In genomic region chr11:46860218-46860617, GRCh38 we compare ENCODE assay signal across 35 cellular contexts. TPM values are rescaled to one million over a fixed set of nuclear protein-coding genes. Genes with fewer than 3 reads are reported as not detected.
"Had no signal": no experiment of that assay in that cellular context is flagged by ENCODE, and none has a peak within 500 bp of the region (broad histone marks: within the 10 kb centered on the region; RNA-seq: fewer than 3 reads in every experiment).

No MANE protein-coding gene starts in this region.

- DNase-seq: activated B cell treated with CpG ODN at 0.5 μM for 24 hours; activated CD4-positive, alpha-beta memory T cell treated with anti-CD3 and anti-CD28 coated beads for 36 hours; activated CD4-positive, alpha-beta T cell treated with anti-CD3 and anti-CD28 coated beads for 4 hours; activated CD4-positive, alpha-beta T cell treated with anti-CD3 and anti-CD28 coated beads, Interleukin-2, amount 10 ng/mL, durations not matched to agents 24 days and 14 days; activated CD4-positive, alpha-beta T cell treated with anti-CD3 and anti-CD28 coated beads, Interleukin-2, amount 50 U/mL, for 1 hour; activated CD4-positive, alpha-beta T cell treated with anti-CD3 and anti-CD28 coated beads, Interleukin-2, amount 50 U/mL, for 4 hours; activated CD4-positive, CD25-positive, alpha-beta regulatory T cell treated with anti-CD3 and anti-CD28 coated beads, Interleukin-2, amount 50 U/mL, for 72 hours; activated CD8-positive, alpha-beta memory T cell treated with anti-CD3 and anti-CD28 coated beads, Interleukin-2, amount 50 U/mL, for 4 hours; activated CD8-positive, alpha-beta T cell treated with anti-CD3 and anti-CD28 coated beads for 36 hours; activated effector memory CD4-positive, alpha-beta T cell treated with anti-CD3 and anti-CD28 coated beads, Interleukin-2, amount 50 U/mL, for 16 hours; activated gamma-delta T cell treated with Interleukin-2 at 50 U/mL for 16 hours; activated naive CD4-positive, alpha-beta T cell; activated naive CD4-positive, alpha-beta T cell treated with anti-CD3 and anti-CD28 coated beads for 36 hours; activated naive CD4-positive, alpha-beta T cell treated with anti-CD3 and anti-CD28 coated beads, Interleukin-2, amount 50 U/mL, for 16 hours; activated naive CD8-positive, alpha-beta T cell treated with anti-CD3 and anti-CD28 coated beads for 36 hours; activated T-cell treated with anti-CD3 and anti-CD28 coated beads for 4 hours; activated T-cell treated with anti-CD3 and anti-CD28 coated beads, Interleukin-2, amount 50 U/mL, for 1 hour; activated T-cell treated with anti-CD3 and anti-CD28 coated beads, Interleukin-2, amount 50 U/mL, for 4 hours; activated T-cell treated with anti-CD3 and anti-CD28 coated beads, Interleukin-2, amount 50 U/mL, for 72 hours; adrenal gland; amniotic stem cell; aorta; body of pancreas; brain microvascular endothelial cell; central memory CD4-positive, alpha-beta T cell; T-cell; T-helper 2 cell; T-helper 9 cell had no signal

- H3K4me3 ChIP-seq: adrenal gland, body of pancreas, breast epithelium had no signal

- H3K27me3 Mint-ChIP-seq: activated B cell treated with CpG ODN at 0.5 μM for 24 hours; activated CD4-positive, alpha-beta memory T cell treated with anti-CD3 and anti-CD28 coated beads for 36 hours; activated naive CD8-positive, alpha-beta T cell treated with anti-CD3 and anti-CD28 coated beads for 36 hours had no signal

- H3K9me3 ChIP-seq: adrenal gland, body of pancreas, breast epithelium had no signal

- H3K36me3 ChIP-seq: adrenal gland, brain microvascular endothelial cell had no signal

- H3K4me1 ChIP-seq: body of pancreas, breast epithelium had no signal

- H3K27me3 ChIP-seq: adrenal gland, body of pancreas, brain microvascular endothelial cell, breast epithelium had no signal

- H3K27ac ChIP-seq: adrenal gland, body of pancreas, brain microvascular endothelial cell, breast epithelium, VCaP had no signal

- H3K4me1 Mint-ChIP-seq: activated B cell treated with CpG ODN at 0.5 μM for 24 hours; activated CD4-positive, alpha-beta T cell treated with anti-CD3 and anti-CD28 coated beads, Interleukin-2, amount 10 ng/mL, durations not matched to agents 24 days and 14 days; activated naive CD8-positive, alpha-beta T cell treated with anti-CD3 and anti-CD28 coated beads for 36 hours; activated T-helper 17 cell treated with anti-CD3 and anti-CD28 coated beads, Interleukin-2, amount 50 U/mL, for 72 hours; T-cell had no signal

- H3K4me3 Mint-ChIP-seq: activated B cell treated with CpG ODN at 0.5 μM for 24 hours; activated CD4-positive, alpha-beta memory T cell treated with anti-CD3 and anti-CD28 coated beads for 36 hours; activated CD4-positive, alpha-beta T cell treated with anti-CD3 and anti-CD28 coated beads, Interleukin-2, amount 10 ng/mL, durations not matched to agents 24 days and 14 days; activated CD8-positive, alpha-beta T cell treated with anti-CD3 and anti-CD28 coated beads for 36 hours; activated naive CD4-positive, alpha-beta T cell treated with anti-CD3 and anti-CD28 coated beads for 36 hours; activated naive CD8-positive, alpha-beta T cell treated with anti-CD3 and anti-CD28 coated beads for 36 hours; activated T-cell treated with anti-CD3 and anti-CD28 coated beads, Interleukin-2, amount 50 U/mL, for 4 hours; activated T-cell treated with anti-CD3 and anti-CD28 coated beads, Interleukin-2, amount 50 U/mL, for 72 hours; activated T-helper 1 cell treated with anti-CD3 and anti-CD28 coated beads, Interleukin-12 subunit alpha, Interleukin-12 subunit beta, Interleukin-2, Interleukin-4 antibody, amounts not matched to agents 30 ng/mL and 10 ng/mL and 1 ng/mL, durations not matched to agents 14 hours and 24 hours and 36 hours; activated T-helper 17 cell treated with anti-CD3 and anti-CD28 coated beads, Interleukin-2, amount 50 U/mL, for 72 hours; T-cell; T-helper 2 cell treated with Interferon-gamma antibody and Interleukin-4, amounts not matched to agents 5 μg/mL and 100 μg/mL, for 36 hours had no signal

- H3K36me3 Mint-ChIP-seq: activated CD4-positive, alpha-beta memory T cell treated with anti-CD3 and anti-CD28 coated beads for 36 hours; activated naive CD4-positive, alpha-beta T cell treated with anti-CD3 and anti-CD28 coated beads, Interleukin-2, amount 50 U/mL, for 72 hours; activated naive CD8-positive, alpha-beta T cell treated with anti-CD3 and anti-CD28 coated beads for 36 hours; T-cell had no signal

- ATAC-seq: activated CD8-positive, alpha-beta T cell treated with anti-CD3 and anti-CD28 coated beads for 36 hours; activated naive CD4-positive, alpha-beta T cell treated with anti-CD3 and anti-CD28 coated beads, Interleukin-2, amount 50 U/mL, for 72 hours; activated T-cell treated with anti-CD3 and anti-CD28 coated beads, Interleukin-2, amount 50 U/mL, for 4 hours; activated T-cell treated with anti-CD3 and anti-CD28 coated beads, Interleukin-2, amount 50 U/mL, for 72 hours; activated T-helper 17 cell treated with anti-CD3 and anti-CD28 coated beads, Interleukin-2, amount 50 U/mL, for 72 hours; body of pancreas; T-cell had no signal

- H3K27ac Mint-ChIP-seq: activated B cell treated with CpG ODN at 0.5 μM for 24 hours; activated CD4-positive, alpha-beta memory T cell treated with anti-CD3 and anti-CD28 coated beads for 36 hours; activated CD4-positive, alpha-beta T cell treated with anti-CD3 and anti-CD28 coated beads, Interleukin-2, amount 10 ng/mL, durations not matched to agents 24 days and 14 days; activated CD8-positive, alpha-beta T cell treated with anti-CD3 and anti-CD28 coated beads for 36 hours; activated naive CD4-positive, alpha-beta T cell treated with anti-CD3 and anti-CD28 coated beads for 36 hours; activated naive CD4-positive, alpha-beta T cell treated with anti-CD3 and anti-CD28 coated beads, Interleukin-2, amount 50 U/mL, for 72 hours; activated naive CD8-positive, alpha-beta T cell treated with anti-CD3 and anti-CD28 coated beads for 36 hours; activated T-cell treated with anti-CD3 and anti-CD28 coated beads, Interleukin-2, amount 50 U/mL, for 72 hours; activated T-helper 1 cell treated with anti-CD3 and anti-CD28 coated beads, Interleukin-12 subunit alpha, Interleukin-12 subunit beta, Interleukin-2, Interleukin-4 antibody, amounts not matched to agents 30 ng/mL and 10 ng/mL and 1 ng/mL, durations not matched to agents 14 hours and 24 hours and 36 hours; activated T-helper 17 cell treated with anti-CD3 and anti-CD28 coated beads, Interleukin-2, amount 50 U/mL, for 72 hours; T-cell; T-helper 2 cell treated with Interferon-gamma antibody and Interleukin-4, amounts not matched to agents 5 μg/mL and 100 μg/mL, for 36 hours had no signal

RNA-seq across cellular contexts. Expression of gene LRP4, which starts 58.1 kb away (rescaled TPM):
- total RNA-seq: T-helper 1 cell treated with Interleukin-12 subunit alpha and Interleukin-12 subunit beta and Interleukin-4 antibody, amounts not matched to agents 30 ng/mL and 1 ng/mL, for 36 hours had no signal
